In the genomic region with DNA sequence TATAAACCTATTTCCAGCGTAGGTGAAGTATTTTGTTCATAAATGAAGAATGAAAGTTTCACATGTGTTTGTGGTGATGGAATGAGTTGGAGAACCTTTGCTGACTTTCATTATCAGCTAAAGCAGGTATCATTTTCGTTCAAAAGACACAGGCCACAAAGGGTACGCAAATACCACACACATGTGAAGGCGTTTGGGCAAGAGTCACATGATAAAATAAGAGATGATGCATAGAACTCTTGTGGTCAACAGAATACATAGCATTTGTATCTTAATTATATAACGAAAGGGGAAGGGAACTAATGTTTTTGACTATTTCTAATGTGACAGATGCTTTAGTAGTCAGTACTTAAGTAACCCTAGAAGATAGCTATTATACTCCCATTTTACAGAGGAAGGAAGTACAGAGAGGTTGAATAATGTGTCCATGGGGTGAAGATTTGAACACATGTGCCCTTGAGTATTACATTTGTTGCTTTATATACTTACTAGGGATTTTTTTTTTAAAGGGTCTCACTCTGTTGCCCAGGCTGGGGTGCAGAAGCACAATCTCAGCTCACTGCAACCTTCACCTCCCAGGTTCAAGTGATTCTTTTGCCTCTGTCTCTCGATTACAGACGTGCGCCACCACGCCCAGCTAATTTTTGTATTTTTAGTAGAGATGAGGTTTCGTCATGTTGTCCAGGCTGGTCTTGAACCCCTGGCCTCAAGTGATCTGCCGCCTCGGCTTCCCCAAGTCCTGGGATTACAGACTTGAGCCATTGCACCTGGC, we compare ENCODE assay signal across 8 cellular contexts. TPM values are rescaled to one million over a fixed set of nuclear protein-coding genes. Genes with fewer than 3 reads are reported as not detected.
DNase-seq lines count a peak whose midpoint lies in the region; ATAC-seq and TF ChIP-seq lines count a peak whose summit lies in the region.

No MANE protein-coding gene starts in this region.

- TF ChIP-seq CTCF in GM06990 (IDR thresholded peaks at IDR 0.05; ENCODE audit: insufficient read depth, low read length, poor library complexity, severe bottlenecking) (no peak), osteoblast (IDR thresholded peaks at IDR 0.05; ENCODE audit: extremely low read depth, low read depth, low read length) (no peak), HFFc6 (IDR thresholded peaks at IDR 0.05) (no peak)

- no peak overlapping the region for H3K27ac ChIP-seq in osteoblast (ENCODE audit: low read depth, low read length)

- H3K79me2 ChIP-seq in osteoblast (ENCODE audit: insufficient read depth, low read length), result peaks cover 77% of the 10 kb centered on the region

- peaks cover 40% of the 10 kb centered on the region for H3K4me1 Mint-ChIP-seq in activated T-helper 2 cell treated with anti-CD3 and anti-CD28 coated beads, Interferon-gamma antibody, Interleukin-2, Interleukin-4, amounts not matched to agents 10 μg/mL and 5 μg/mL and 100 μg/mL, durations not matched to agents 14 hours and 24 hours and 36 hours (ENCODE audit: low read depth)
- peaks cover 19% of the 10 kb centered on the region for H3K4me1 Mint-ChIP-seq in HFFc6 (ENCODE audit: low read depth)

- H3K4me3 ChIP-seq in GM06990 (replicated peaks; ENCODE audit: low read depth, low read length), result no peak overlapping the region
- no peak overlapping the region for H3K4me3 ChIP-seq in osteoblast (ENCODE audit: insufficient read depth, low read length)

- H3K27ac Mint-ChIP-seq in activated T-helper 2 cell treated with anti-CD3 and anti-CD28 coated beads, Interferon-gamma antibody, Interleukin-2, Interleukin-4, amounts not matched to agents 10 μg/mL and 5 μg/mL and 100 μg/mL, durations not matched to agents 14 hours and 24 hours and 36 hours, result no peak overlapping the region
- no peak overlapping the region for H3K27ac Mint-ChIP-seq in HFFc6

- no peaks in the 10 kb centered on the region for H3K27me3 Mint-ChIP-seq in activated T-helper 2 cell treated with anti-CD3 and anti-CD28 coated beads, Interferon-gamma antibody, Interleukin-2, Interleukin-4, amounts not matched to agents 10 μg/mL and 5 μg/mL and 100 μg/mL, durations not matched to agents 14 hours and 24 hours and 36 hours (ENCODE audit: low read depth)
- no peaks in the 10 kb centered on the region for H3K27me3 Mint-ChIP-seq in HFFc6 (ENCODE audit: insufficient read depth)

- no peaks in the 10 kb centered on the region for H3K9me3 Mint-ChIP-seq in activated T-helper 2 cell treated with anti-CD3 and anti-CD28 coated beads, Interferon-gamma antibody, Interleukin-2, Interleukin-4, amounts not matched to agents 10 μg/mL and 5 μg/mL and 100 μg/mL, durations not matched to agents 14 hours and 24 hours and 36 hours
- H3K9me3 Mint-ChIP-seq in HFFc6, result no peaks in the 10 kb centered on the region

- no peak overlapping the region for H2AFZ ChIP-seq in osteoblast (ENCODE audit: low read length)

- intact Hi-C loops in activated T-helper 2 cell treated with anti-CD3 and anti-CD28 coated beads, Interferon-gamma antibody, Interleukin-2, Interleukin-4, amounts not matched to agents 10 μg/mL and 5 μg/mL and 100 μg/mL, durations not matched to agents 14 hours and 24 hours and 36 hours (cut with micrococcal nuclease), result loop anchor here (1.0 kb wide), 1 partner anchor 36 kb away; no protein-coding TSS in a partner anchor

- no peaks in the 10 kb centered on the region for H4K20me1 ChIP-seq in osteoblast (ENCODE audit: insufficient read depth, low read length)

- H3K4me1 ChIP-seq in osteoblast (ENCODE audit: insufficient read depth, low read length), result peaks cover 8% of the 10 kb centered on the region

- H3K27me3 ChIP-seq in GM06990 (replicated peaks; ENCODE audit: control insufficient read depth, insufficient read depth, low read length) (no peaks in the 10 kb centered on the region), osteoblast (ENCODE audit: insufficient read depth, low read length) (no peaks in the 10 kb centered on the region)

- peak overlapping the region; percentile 51 for H3K4me3 Mint-ChIP-seq in activated T-helper 2 cell treated with anti-CD3 and anti-CD28 coated beads, Interferon-gamma antibody, Interleukin-2, Interleukin-4, amounts not matched to agents 10 μg/mL and 5 μg/mL and 100 μg/mL, durations not matched to agents 14 hours and 24 hours and 36 hours (ENCODE audit: low read depth)
- H3K4me3 Mint-ChIP-seq in HFFc6, result no peak overlapping the region

- H3K9me3 ChIP-seq in osteoblast (ENCODE audit: low read depth, low read length), result no peaks in the 10 kb centered on the region

- ATAC-seq in GM19328 (IDR thresholded peaks at IDR 0.05; ENCODE audit: unreplicated experiment) (peak; percentile 45), HG03159 (IDR thresholded peaks at IDR 0.05; ENCODE audit: unreplicated experiment) (peak; percentile 67)

- H3K36me3 Mint-ChIP-seq in activated T-helper 2 cell treated with anti-CD3 and anti-CD28 coated beads, Interferon-gamma antibody, Interleukin-2, Interleukin-4, amounts not matched to agents 10 μg/mL and 5 μg/mL and 100 μg/mL, durations not matched to agents 14 hours and 24 hours and 36 hours (ENCODE audit: low read depth), result peaks cover 49% of the 10 kb centered on the region
- H3K36me3 Mint-ChIP-seq in HFFc6 (ENCODE audit: low read depth), result peaks cover 10% of the 10 kb centered on the region; the same call in 1 of the 2 replicates

- DNase-seq in GM06990 (ENCODE audit: extremely low read depth, insufficient read length) (peak; percentile 85), NCI-H128 (lab: John Stamatoyannopoulos, UW; ENCODE audit: unreplicated experiment) (no peak), SHP77 treated with DMSO at 0.1 percent for 48 hours (lab: John Stamatoyannopoulos, UW) (no peak), osteoblast (ENCODE audit: insufficient read length, low spot score, missing footprints) (no peak), HFFc6 (no peak)
- peak; percentile 33 for DNase-seq in activated T-helper 2 cell treated with anti-CD3 and anti-CD28 coated beads, Interferon-gamma antibody, Interleukin-2, Interleukin-4, amounts not matched to agents 10 μg/mL and 5 μg/mL and 100 μg/mL, durations not matched to agents 14 hours and 24 hours and 36 hours (ENCODE audit: low spot score)

- H3K4me2 ChIP-seq in osteoblast (ENCODE audit: insufficient read depth, low read length), result no peak overlapping the region

- H3K36me3 ChIP-seq in GM06990 (ENCODE audit: control insufficient read depth, insufficient read depth, low read length) (no peaks in the 10 kb centered on the region), osteoblast (ENCODE audit: insufficient read depth, low read length) (no peaks in the 10 kb centered on the region)

RNA-seq across cellular contexts. Expression of a gene that starts 4.8 kb away (rescaled TPM):
- 229 and 243 TPM in 2 replicates for total RNA-seq in activated T-helper 2 cell treated with anti-CD3 and anti-CD28 coated beads, Interferon-gamma antibody, Interleukin-2, Interleukin-4, amounts not matched to agents 10 μg/mL and 5 μg/mL and 100 μg/mL, durations not matched to agents 14 hours and 24 hours and 36 hours
- total RNA-seq in osteoblast, result 14.1 and 14.8 TPM in 2 replicates
- total RNA-seq in HFFc6 (2021; fragmentation: NEBNext Ultra II Directional; extraction: Animal tissue kit (Norgen Biotek cat#: 25700)), result 100 to 1,000 TPM in 4 of 6 experiments, 10 to 100 TPM in 2; 83.2 to 111 (median 108) TPM

RNA-seq across cellular contexts. Expression of a gene that starts 4.9 kb away (rescaled TPM):
- 26.9 and 31.0 TPM in 2 replicates for total RNA-seq in activated T-helper 2 cell treated with anti-CD3 and anti-CD28 coated beads, Interferon-gamma antibody, Interleukin-2, Interleukin-4, amounts not matched to agents 10 μg/mL and 5 μg/mL and 100 μg/mL, durations not matched to agents 14 hours and 24 hours and 36 hours
- 10.1 and 10.6 TPM in 2 replicates for total RNA-seq in osteoblast
- 10 to 100 TPM in 1 of 6 experiments, 1 to 10 TPM in 5; 6.3 to 10.3 (median 8.7) TPM for total RNA-seq in HFFc6 (2021; fragmentation: NEBNext Ultra II Directional; extraction: Animal tissue kit (Norgen Biotek cat#: 25700))

Comparison
In these comparisons a context has a peak if more than half of its experiments do, and no peak if none do; other contexts are left out.
1. DNase-seq: peak in GM06990 (single experiment) and activated T-helper 2 cell treated with anti-CD3 and anti-CD28 coated beads, Interferon-gamma antibody, Interleukin-2, Interleukin-4, amounts not matched to agents 10 μg/mL and 5 μg/mL and 100 μg/mL, durations not matched to agents 14 hours and 24 hours and 36 hours (single experiment); none in NCI-H128 (single experiment), SHP77 treated with DMSO at 0.1 percent for 48 hours (single experiment), osteoblast (single experiment) and HFFc6 (single experiment).